18 cellular contexts compared by ENCODE assay signal in the genomic region with DNA sequence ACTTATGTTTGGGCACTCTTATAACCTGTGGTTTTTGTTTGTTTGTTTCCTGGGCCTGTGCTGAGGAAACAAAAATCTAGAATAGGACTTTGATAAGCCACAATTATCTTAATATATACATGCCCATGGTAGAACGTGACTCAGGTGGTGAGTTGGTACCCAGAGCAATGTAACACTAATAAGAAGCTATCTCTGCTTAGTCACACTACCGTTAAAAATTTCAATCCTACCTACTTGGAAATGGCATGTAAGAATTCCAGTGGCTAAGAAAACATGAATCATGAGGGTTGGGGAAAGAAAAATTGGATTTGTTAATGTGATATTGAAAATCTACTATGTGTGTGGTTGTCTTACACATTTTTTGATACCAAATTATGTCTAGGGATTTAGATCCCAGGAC. TPM values are rescaled to one million over a fixed set of nuclear protein-coding genes. Genes with fewer than 3 reads are reported as not detected.
"Had no signal": no experiment of that assay in that cellular context is flagged by ENCODE, and none has a peak within 500 bp of the region (broad histone marks: within the 10 kb centered on the region; RNA-seq: fewer than 3 reads in every experiment).

No MANE protein-coding gene starts in this region.

- H3K4me1 ChIP-seq: esophagus squamous epithelium, heart right ventricle, upper lobe of right lung had no signal

- H3K9me3 ChIP-seq: esophagus squamous epithelium, heart right ventricle, upper lobe of right lung had no signal

- H3K4me3 ChIP-seq: dorsolateral prefrontal cortex, esophagus squamous epithelium, heart right ventricle, upper lobe of right lung had no signal

- H3K36me3 ChIP-seq: esophagus squamous epithelium, heart right ventricle, upper lobe of right lung had no signal

- H3K27ac ChIP-seq: dorsolateral prefrontal cortex, esophagus squamous epithelium, heart right ventricle, upper lobe of right lung had no signal

- FAIRE-seq: endometrium, frontal cortex, islet of Langerhans had no signal

- ATAC-seq: heart right ventricle; left ventricle myocardium superior; stimulated activated naive CD8-positive, alpha-beta T cell treated with anti-CD3 and anti-CD28 coated beads, Interleukin-15, Interleukin-2, amounts not matched to agents 100 U/mL and 50 U/mL, for 24 hours; T-helper 17 cell; upper lobe of right lung had no signal

- DNase-seq: activated CD4-positive, alpha-beta T cell treated with anti-CD3 and anti-CD28 coated beads, Interleukin-2, amount 50 U/mL, for 1 hour; activated naive CD4-positive, alpha-beta T cell treated with anti-CD3 and anti-CD28 coated beads, Interleukin-2, amount 10 ng/mL, durations not matched to agents 7 days and 5 days; activated T-cell treated with anti-CD3 and anti-CD28 coated beads for 4 hours; dorsolateral prefrontal cortex; esophagus squamous epithelium; heart right ventricle; left ventricle myocardium superior; stimulated activated CD4-positive, alpha-beta T cell treated with anti-CD3 and anti-CD28 coated beads, Interleukin-4, amount 100 ng/mL, for 1 hour; stimulated activated CD8-positive, alpha-beta memory T cell treated with anti-CD3 and anti-CD28 coated beads, Interleukin-4, amount 100 ng/mL, for 48 hours; stimulated activated naive CD8-positive, alpha-beta T cell treated with anti-CD3 and anti-CD28 coated beads, Interleukin-15, Interleukin-2, amounts not matched to agents 100 U/mL and 50 U/mL, for 24 hours; T-helper 17 cell; upper lobe of right lung had no signal

- H3K27me3 ChIP-seq: esophagus squamous epithelium, heart right ventricle, upper lobe of right lung had no signal

RNA-seq across cellular contexts. Expression of gene ADGRG2, which starts 30.5 kb away (rescaled TPM):
- total RNA-seq: activated CD8-positive, alpha-beta memory T cell treated with anti-CD3 and anti-CD28 coated beads for 36 hours; activated T-helper 2 cell treated with anti-CD3 and anti-CD28 coated beads, Interferon-gamma antibody, Interleukin-2, Interleukin-4, amounts not matched to agents 10 μg/mL and 5 μg/mL and 100 μg/mL, durations not matched to agents 14 hours and 24 hours and 36 hours; osteocyte; T-helper 17 cell had no signal
